ENCODE assay signal across 1 cellular context in the genomic region with DNA sequence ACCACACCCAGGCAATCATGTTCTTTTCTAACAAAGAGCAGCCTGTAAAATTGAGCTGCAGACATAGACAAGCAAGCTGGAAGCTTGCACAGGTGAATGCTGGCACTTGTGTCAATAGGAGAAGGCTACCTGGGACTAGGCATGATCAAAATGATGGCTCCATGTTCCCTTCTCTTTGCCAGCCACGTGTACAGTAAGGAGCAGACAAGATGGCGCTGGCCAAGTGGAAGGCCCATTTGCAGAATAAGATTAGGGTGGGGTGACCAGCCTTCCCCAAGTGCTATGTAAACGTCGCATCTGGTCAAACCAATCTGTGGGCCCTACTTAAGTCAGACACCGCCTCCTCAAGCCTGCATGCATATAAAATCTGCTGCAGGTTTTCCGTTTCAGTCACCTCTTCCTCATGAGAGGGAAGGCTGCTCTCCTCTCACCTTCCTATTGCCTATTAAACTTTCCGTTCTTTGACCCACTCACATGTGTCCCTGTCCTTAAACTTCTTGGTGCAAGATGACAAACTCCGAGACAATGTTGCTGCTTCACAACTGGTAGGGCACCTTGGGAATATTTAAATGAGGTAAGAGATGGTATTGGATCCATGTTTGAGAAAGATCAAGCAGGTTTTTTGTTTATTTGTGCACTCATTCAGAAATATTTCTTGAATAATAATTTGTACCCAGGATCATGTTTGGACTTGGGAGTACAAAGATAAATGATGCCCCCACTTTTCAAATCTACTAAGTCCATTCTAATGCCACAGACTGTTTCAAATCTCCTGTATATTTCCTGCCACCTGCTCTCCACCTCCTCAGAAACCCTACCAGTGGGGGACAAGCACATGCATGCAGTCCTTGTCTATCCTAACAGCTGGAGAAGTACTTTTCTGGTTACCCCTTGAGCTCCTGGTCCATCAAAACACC.
TF ChIP-seq lines count a peak whose summit lies in the region.

No MANE protein-coding gene starts in this region.

TF ChIP-seq in K562, 482 proteins besides CTCF, POLR2A, EP300 and RAD21 (continued from another document and continues in another):
- TF ChIP-seq, protein P1, sequence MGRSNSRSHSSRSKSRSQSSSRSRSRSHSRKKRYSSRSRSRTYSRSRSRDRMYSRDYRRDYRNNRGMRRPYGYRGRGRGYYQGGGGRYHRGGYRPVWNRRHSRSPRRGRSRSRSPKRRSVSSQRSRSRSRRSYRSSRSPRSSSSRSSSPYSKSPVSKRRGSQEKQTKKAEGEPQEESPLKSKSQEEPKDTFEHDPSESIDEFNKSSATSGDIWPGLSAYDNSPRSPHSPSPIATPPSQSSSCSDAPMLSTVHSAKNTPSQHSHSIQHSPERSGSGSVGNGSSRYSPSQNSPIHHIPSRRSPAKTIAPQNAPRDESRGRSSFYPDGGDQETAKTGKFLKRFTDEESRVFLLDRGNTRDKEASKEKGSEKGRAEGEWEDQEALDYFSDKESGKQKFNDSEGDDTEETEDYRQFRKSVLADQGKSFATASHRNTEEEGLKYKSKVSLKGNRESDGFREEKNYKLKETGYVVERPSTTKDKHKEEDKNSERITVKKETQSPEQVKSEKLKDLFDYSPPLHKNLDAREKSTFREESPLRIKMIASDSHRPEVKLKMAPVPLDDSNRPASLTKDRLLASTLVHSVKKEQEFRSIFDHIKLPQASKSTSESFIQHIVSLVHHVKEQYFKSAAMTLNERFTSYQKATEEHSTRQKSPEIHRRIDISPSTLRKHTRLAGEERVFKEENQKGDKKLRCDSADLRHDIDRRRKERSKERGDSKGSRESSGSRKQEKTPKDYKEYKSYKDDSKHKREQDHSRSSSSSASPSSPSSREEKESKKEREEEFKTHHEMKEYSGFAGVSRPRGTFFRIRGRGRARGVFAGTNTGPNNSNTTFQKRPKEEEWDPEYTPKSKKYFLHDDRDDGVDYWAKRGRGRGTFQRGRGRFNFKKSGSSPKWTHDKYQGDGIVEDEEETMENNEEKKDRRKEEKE (IDR thresholded peaks at IDR 0.05; ENCODE audit: borderline replicate concordance in 1 of 2, control insufficient read depth in 1 of 2, low read depth in 2 of 2, low read length in 1 of 2), result peak in 1 of 2 experiments; percentile 21; a peak in 1 of 4 replicates
- TF ChIP-seq JUND (IDR thresholded peaks at IDR 0.05; ENCODE audit: borderline replicate concordance, low read depth, low read length) (peak; percentile 48), JUND (tag; IDR thresholded peaks at IDR 0.05; ENCODE audit: borderline replicate concordance, low read depth, low read length) (peak; percentile 75; the same call in 2 of the 3 replicates), TCF3 (CRISPR knock-in tag; IDR thresholded peaks at IDR 0.05) (0 out of 2 replicates have a peak, but pooled peaks have one; percentile 3), PHF8 (IDR thresholded peaks at IDR 0.05; ENCODE audit: borderline replicate concordance, low read length) (peak; percentile 65; the same call in 1 of the 2 replicates), GABPB2 (CRISPR knock-in tag; conservative IDR thresholded peaks at IDR 0.05) (no peak), ESRRB (CRISPR knock-in tag; IDR thresholded peaks at IDR 0.05; ENCODE audit: borderline replicate concordance) (peak; percentile 72; the same call in 1 of the 2 replicates), BACH1 (tag; IDR thresholded peaks at IDR 0.05) (peak; percentile 84; the same call in 1 of the 2 replicates), ELF1 (tag; IDR thresholded peaks at IDR 0.05) (peak; percentile 55), MYNN (IDR thresholded peaks at IDR 0.05) (0 out of 2 replicates have a peak, but pooled peaks have one; percentile 28), MYNN (CRISPR knock-in tag; IDR thresholded peaks at IDR 0.05) (no peak), ZFPM2 (CRISPR knock-in tag; IDR thresholded peaks at IDR 0.05) (peak; percentile 24; the same call in 1 of the 2 replicates), NR4A1 (CRISPR knock-in tag; IDR thresholded peaks at IDR 0.05) (peak; percentile 94), NR4A1 (tag; IDR thresholded peaks at IDR 0.05) (peak; percentile 98), PTRF (tag; IDR thresholded peaks at IDR 0.05) (peak; percentile 82), CBFA2T2 (conservative IDR thresholded peaks at IDR 0.05) (no peak), HDAC8 (tag; IDR thresholded peaks at IDR 0.05) (peak; percentile 93), TEAD2 (tag; IDR thresholded peaks at IDR 0.05) (peak; percentile 75), ZC3H11A (IDR thresholded peaks at IDR 0.05; ENCODE audit: low read depth, low read length) (no peak), HDAC3 (IDR thresholded peaks at IDR 0.05; ENCODE audit: borderline replicate concordance, partially characterized antibody) (peak; percentile 54), SMAD3 (CRISPR knock-in tag; conservative IDR thresholded peaks at IDR 0.05) (peak; percentile 90), ZNF174 (CRISPR knock-in tag; IDR thresholded peaks at IDR 0.05) (0 out of 2 replicates have a peak, but pooled peaks have one; percentile 65), SPI1 (IDR thresholded peaks at IDR 0.05; ENCODE audit: borderline replicate concordance, low read depth, low read length) (0 out of 2 replicates have a peak, but pooled peaks have one; percentile 18), NFXL1 (CRISPR knock-in tag; IDR thresholded peaks at IDR 0.05) (peak; percentile 90)
- TF ChIP-seq, protein P2, sequence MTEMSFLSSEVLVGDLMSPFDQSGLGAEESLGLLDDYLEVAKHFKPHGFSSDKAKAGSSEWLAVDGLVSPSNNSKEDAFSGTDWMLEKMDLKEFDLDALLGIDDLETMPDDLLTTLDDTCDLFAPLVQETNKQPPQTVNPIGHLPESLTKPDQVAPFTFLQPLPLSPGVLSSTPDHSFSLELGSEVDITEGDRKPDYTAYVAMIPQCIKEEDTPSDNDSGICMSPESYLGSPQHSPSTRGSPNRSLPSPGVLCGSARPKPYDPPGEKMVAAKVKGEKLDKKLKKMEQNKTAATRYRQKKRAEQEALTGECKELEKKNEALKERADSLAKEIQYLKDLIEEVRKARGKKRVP (CRISPR knock-in tag; IDR thresholded peaks at IDR 0.05), result peak; percentile 72
- TF ChIP-seq, protein P3, sequence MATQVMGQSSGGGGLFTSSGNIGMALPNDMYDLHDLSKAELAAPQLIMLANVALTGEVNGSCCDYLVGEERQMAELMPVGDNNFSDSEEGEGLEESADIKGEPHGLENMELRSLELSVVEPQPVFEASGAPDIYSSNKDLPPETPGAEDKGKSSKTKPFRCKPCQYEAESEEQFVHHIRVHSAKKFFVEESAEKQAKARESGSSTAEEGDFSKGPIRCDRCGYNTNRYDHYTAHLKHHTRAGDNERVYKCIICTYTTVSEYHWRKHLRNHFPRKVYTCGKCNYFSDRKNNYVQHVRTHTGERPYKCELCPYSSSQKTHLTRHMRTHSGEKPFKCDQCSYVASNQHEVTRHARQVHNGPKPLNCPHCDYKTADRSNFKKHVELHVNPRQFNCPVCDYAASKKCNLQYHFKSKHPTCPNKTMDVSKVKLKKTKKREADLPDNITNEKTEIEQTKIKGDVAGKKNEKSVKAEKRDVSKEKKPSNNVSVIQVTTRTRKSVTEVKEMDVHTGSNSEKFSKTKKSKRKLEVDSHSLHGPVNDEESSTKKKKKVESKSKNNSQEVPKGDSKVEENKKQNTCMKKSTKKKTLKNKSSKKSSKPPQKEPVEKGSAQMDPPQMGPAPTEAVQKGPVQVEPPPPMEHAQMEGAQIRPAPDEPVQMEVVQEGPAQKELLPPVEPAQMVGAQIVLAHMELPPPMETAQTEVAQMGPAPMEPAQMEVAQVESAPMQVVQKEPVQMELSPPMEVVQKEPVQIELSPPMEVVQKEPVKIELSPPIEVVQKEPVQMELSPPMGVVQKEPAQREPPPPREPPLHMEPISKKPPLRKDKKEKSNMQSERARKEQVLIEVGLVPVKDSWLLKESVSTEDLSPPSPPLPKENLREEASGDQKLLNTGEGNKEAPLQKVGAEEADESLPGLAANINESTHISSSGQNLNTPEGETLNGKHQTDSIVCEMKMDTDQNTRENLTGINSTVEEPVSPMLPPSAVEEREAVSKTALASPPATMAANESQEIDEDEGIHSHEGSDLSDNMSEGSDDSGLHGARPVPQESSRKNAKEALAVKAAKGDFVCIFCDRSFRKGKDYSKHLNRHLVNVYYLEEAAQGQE (CRISPR knock-in tag; IDR thresholded peaks at IDR 0.05; ENCODE audit: low read depth), result peak; percentile 72; the same call in 1 of the 2 replicates
- TF ChIP-seq, protein P4, sequence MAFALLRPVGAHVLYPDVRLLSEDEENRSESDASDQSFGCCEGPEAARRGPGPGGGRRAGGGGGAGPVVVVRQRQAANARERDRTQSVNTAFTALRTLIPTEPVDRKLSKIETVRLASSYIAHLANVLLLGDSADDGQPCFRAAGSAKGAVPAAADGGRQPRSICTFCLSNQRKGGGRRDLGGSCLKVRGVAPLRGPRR (CRISPR knock-in tag; IDR thresholded peaks at IDR 0.05), result peak; percentile 77; the same call in 1 of the 2 replicates
- TF ChIP-seq, protein P5, sequence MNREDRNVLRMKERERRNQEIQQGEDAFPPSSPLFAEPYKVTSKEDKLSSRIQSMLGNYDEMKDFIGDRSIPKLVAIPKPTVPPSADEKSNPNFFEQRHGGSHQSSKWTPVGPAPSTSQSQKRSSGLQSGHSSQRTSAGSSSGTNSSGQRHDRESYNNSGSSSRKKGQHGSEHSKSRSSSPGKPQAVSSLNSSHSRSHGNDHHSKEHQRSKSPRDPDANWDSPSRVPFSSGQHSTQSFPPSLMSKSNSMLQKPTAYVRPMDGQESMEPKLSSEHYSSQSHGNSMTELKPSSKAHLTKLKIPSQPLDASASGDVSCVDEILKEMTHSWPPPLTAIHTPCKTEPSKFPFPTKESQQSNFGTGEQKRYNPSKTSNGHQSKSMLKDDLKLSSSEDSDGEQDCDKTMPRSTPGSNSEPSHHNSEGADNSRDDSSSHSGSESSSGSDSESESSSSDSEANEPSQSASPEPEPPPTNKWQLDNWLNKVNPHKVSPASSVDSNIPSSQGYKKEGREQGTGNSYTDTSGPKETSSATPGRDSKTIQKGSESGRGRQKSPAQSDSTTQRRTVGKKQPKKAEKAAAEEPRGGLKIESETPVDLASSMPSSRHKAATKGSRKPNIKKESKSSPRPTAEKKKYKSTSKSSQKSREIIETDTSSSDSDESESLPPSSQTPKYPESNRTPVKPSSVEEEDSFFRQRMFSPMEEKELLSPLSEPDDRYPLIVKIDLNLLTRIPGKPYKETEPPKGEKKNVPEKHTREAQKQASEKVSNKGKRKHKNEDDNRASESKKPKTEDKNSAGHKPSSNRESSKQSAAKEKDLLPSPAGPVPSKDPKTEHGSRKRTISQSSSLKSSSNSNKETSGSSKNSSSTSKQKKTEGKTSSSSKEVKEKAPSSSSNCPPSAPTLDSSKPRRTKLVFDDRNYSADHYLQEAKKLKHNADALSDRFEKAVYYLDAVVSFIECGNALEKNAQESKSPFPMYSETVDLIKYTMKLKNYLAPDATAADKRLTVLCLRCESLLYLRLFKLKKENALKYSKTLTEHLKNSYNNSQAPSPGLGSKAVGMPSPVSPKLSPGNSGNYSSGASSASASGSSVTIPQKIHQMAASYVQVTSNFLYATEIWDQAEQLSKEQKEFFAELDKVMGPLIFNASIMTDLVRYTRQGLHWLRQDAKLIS (CRISPR knock-in tag; IDR thresholded peaks at IDR 0.05), result peak; percentile 95
- TF ChIP-seq, protein P6, sequence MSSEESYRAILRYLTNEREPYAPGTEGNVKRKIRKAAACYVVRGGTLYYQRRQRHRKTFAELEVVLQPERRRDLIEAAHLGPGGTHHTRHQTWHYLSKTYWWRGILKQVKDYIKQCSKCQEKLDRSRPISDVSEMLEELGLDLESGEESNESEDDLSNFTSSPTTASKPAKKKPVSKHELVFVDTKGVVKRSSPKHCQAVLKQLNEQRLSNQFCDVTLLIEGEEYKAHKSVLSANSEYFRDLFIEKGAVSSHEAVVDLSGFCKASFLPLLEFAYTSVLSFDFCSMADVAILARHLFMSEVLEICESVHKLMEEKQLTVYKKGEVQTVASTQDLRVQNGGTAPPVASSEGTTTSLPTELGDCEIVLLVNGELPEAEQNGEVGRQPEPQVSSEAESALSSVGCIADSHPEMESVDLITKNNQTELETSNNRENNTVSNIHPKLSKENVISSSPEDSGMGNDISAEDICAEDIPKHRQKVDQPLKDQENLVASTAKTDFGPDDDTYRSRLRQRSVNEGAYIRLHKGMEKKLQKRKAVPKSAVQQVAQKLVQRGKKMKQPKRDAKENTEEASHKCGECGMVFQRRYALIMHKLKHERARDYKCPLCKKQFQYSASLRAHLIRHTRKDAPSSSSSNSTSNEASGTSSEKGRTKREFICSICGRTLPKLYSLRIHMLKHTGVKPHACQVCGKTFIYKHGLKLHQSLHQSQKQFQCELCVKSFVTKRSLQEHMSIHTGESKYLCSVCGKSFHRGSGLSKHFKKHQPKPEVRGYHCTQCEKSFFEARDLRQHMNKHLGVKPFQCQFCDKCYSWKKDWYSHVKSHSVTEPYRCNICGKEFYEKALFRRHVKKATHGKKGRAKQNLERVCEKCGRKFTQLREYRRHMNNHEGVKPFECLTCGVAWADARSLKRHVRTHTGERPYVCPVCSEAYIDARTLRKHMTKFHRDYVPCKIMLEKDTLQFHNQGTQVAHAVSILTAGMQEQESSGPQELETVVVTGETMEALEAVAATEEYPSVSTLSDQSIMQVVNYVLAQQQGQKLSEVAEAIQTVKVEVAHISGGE (CRISPR knock-in tag; IDR thresholded peaks at IDR 0.05), result peak in 1 of 3 experiments; percentile 39; a peak in 1 of 6 replicates
- TF ChIP-seq, protein P7, sequence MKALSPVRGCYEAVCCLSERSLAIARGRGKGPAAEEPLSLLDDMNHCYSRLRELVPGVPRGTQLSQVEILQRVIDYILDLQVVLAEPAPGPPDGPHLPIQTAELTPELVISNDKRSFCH (CRISPR knock-in tag; IDR thresholded peaks at IDR 0.05), result no peak
- TF ChIP-seq, protein P7 (tag; IDR thresholded peaks at IDR 0.05), result peak; percentile 96
- TF ChIP-seq, protein P8, sequence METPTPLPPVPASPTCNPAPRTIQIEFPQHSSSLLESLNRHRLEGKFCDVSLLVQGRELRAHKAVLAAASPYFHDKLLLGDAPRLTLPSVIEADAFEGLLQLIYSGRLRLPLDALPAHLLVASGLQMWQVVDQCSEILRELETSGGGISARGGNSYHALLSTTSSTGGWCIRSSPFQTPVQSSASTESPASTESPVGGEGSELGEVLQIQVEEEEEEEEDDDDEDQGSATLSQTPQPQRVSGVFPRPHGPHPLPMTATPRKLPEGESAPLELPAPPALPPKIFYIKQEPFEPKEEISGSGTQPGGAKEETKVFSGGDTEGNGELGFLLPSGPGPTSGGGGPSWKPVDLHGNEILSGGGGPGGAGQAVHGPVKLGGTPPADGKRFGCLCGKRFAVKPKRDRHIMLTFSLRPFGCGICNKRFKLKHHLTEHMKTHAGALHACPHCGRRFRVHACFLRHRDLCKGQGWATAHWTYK (CRISPR knock-in tag; IDR thresholded peaks at IDR 0.05), result peak; percentile 87
- TF ChIP-seq, protein P9, sequence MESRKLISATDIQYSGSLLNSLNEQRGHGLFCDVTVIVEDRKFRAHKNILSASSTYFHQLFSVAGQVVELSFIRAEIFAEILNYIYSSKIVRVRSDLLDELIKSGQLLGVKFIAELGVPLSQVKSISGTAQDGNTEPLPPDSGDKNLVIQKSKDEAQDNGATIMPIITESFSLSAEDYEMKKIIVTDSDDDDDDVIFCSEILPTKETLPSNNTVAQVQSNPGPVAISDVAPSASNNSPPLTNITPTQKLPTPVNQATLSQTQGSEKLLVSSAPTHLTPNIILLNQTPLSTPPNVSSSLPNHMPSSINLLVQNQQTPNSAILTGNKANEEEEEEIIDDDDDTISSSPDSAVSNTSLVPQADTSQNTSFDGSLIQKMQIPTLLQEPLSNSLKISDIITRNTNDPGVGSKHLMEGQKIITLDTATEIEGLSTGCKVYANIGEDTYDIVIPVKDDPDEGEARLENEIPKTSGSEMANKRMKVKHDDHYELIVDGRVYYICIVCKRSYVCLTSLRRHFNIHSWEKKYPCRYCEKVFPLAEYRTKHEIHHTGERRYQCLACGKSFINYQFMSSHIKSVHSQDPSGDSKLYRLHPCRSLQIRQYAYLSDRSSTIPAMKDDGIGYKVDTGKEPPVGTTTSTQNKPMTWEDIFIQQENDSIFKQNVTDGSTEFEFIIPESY (CRISPR knock-in tag; IDR thresholded peaks at IDR 0.05), result peak; percentile 34
